16 cellular contexts compared by ENCODE assay signal in the genomic region with DNA sequence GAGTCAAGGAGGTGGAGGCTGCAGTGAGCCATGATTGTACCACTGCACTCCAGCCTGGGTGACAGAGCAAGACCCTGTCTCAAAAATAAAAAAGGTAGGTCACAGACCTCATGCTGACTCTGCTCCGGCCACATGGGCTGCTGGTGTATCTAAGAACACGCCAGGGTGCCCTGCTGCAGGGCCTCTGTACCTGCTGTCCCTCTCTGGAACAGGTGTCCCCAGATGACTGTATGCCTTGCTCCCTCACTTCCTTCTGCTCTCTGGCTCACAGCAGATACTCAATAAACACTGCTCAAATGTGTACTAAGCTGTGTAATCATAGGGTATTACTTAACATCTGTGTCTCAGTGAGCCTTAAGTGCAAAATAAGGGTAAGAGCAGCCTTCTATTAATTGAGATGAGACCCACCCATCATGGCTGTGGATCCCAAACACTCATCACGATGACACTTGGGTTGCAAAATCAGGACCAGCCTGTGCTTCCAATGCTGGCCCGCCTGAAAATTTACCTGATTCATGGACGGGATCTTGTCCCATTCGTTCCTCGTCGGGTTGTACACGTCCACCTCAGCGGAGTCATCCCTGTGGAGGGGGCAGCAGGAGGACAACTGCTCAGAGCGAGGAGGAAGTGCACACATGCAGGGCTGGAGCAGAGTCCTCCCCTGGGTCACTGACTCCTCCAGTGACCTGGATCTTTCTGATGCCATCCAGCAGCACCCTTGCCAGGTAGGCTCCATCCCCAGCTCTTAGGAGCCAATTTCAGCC. TPM values are rescaled to one million over a fixed set of nuclear protein-coding genes. Genes with fewer than 3 reads are reported as not detected.
DNase-seq lines count a peak whose midpoint lies in the region; ATAC-seq and TF ChIP-seq lines count a peak whose summit lies in the region.
"Had no signal": no experiment of that assay in that cellular context is flagged by ENCODE, and none has a peak within 500 bp of the region (broad histone marks: within the 10 kb centered on the region; RNA-seq: fewer than 3 reads in every experiment).

No MANE protein-coding gene starts in this region.

- H3K9me3 Mint-ChIP-seq in stimulated activated naive CD8-positive, alpha-beta T cell treated with anti-CD3 and anti-CD28 coated beads, Interleukin-15, Interleukin-2, amounts not matched to agents 100 ng/mL and 50 ng/mL, for 24 hours, result no peaks in the 10 kb centered on the region
- H3K9me3 Mint-ChIP-seq in stimulated activated naive CD8-positive, alpha-beta T cell treated with anti-CD3 and anti-CD28 coated beads, Interleukin-15, amount 100 ng/mL, for 72 hours, result no peaks in the 10 kb centered on the region
- H3K9me3 Mint-ChIP-seq in type B pancreatic cell, result no peaks in the 10 kb centered on the region
- H3K9me3 Mint-ChIP-seq: H9, IgD-negative memory B cell had no signal

- intact Hi-C loops in left colon (cut with DNase I, micrococcal nuclease), result no loop called here

- peak; percentile 62 for DNase-seq in DMS53 (lab: John Stamatoyannopoulos, UW)
- no peak for DNase-seq in DMS53 treated with DMSO at 0.1 percent for 48 hours (lab: John Stamatoyannopoulos, UW; ENCODE audit: unreplicated experiment)
- no peak for DNase-seq in stimulated activated naive CD8-positive, alpha-beta T cell treated with anti-CD3 and anti-CD28 coated beads, Interleukin-15, amount 100 ng/mL, for 72 hours
- no peak for DNase-seq in left colon
- DNase-seq in type B pancreatic cell (ENCODE audit: extremely low spot score, unreplicated experiment), result no peak
- no peak for DNase-seq in activated CD4-positive, alpha-beta T cell treated with anti-CD3 and anti-CD28 coated beads for 48 hours
- DNase-seq: DMS 273 treated with DMSO at 0.1 percent for 48 hours; H9; NCI-H1436 treated with DMSO at 0.1 percent for 48 hours; NCI-H524 treated with DMSO at 0.1 percent for 48 hours; NK-92 treated with Interleukin-12 subunit alpha and Interleukin-12 subunit beta, amount 100 ng/mL, for 24 hours; OCI-M1; RPMI8226 had no signal

- TF ChIP-seq CTCF in type B pancreatic cell (conservative IDR thresholded peaks at IDR 0.05), result no peak

- H3K4me1 Mint-ChIP-seq in stimulated activated naive CD8-positive, alpha-beta T cell treated with anti-CD3 and anti-CD28 coated beads, Interleukin-15, Interleukin-2, amounts not matched to agents 100 ng/mL and 50 ng/mL, for 24 hours (ENCODE audit: low read depth), result peaks cover 47% of the 10 kb centered on the region
- peaks cover 89% of the 10 kb centered on the region for H3K4me1 Mint-ChIP-seq in stimulated activated naive CD8-positive, alpha-beta T cell treated with anti-CD3 and anti-CD28 coated beads, Interleukin-15, amount 100 ng/mL, for 72 hours
- peaks cover 5% of the 10 kb centered on the region for H3K4me1 Mint-ChIP-seq in type B pancreatic cell (ENCODE audit: unreplicated experiment)

- H3K36me3 Mint-ChIP-seq in stimulated activated naive CD8-positive, alpha-beta T cell treated with anti-CD3 and anti-CD28 coated beads, Interleukin-15, Interleukin-2, amounts not matched to agents 100 ng/mL and 50 ng/mL, for 24 hours (ENCODE audit: low read depth), result peaks cover 60% of the 10 kb centered on the region
- no peaks in the 10 kb centered on the region for H3K36me3 Mint-ChIP-seq in type B pancreatic cell

- no peak overlapping the region for H3K4me3 Mint-ChIP-seq in stimulated activated naive CD8-positive, alpha-beta T cell treated with anti-CD3 and anti-CD28 coated beads, Interleukin-15, Interleukin-2, amounts not matched to agents 100 ng/mL and 50 ng/mL, for 24 hours
- no peak overlapping the region for H3K4me3 Mint-ChIP-seq in stimulated activated naive CD8-positive, alpha-beta T cell treated with anti-CD3 and anti-CD28 coated beads, Interleukin-15, amount 100 ng/mL, for 72 hours
- no peak overlapping the region for H3K4me3 Mint-ChIP-seq in type B pancreatic cell
- H3K4me3 Mint-ChIP-seq: H9 had no signal

- H3K27me3 Mint-ChIP-seq in stimulated activated naive CD8-positive, alpha-beta T cell treated with anti-CD3 and anti-CD28 coated beads, Interleukin-15, Interleukin-2, amounts not matched to agents 100 ng/mL and 50 ng/mL, for 24 hours, result no peaks in the 10 kb centered on the region
- no peaks in the 10 kb centered on the region for H3K27me3 Mint-ChIP-seq in stimulated activated naive CD8-positive, alpha-beta T cell treated with anti-CD3 and anti-CD28 coated beads, Interleukin-15, amount 100 ng/mL, for 72 hours
- no peaks in the 10 kb centered on the region for H3K27me3 Mint-ChIP-seq in type B pancreatic cell
- H3K27me3 Mint-ChIP-seq: IgD-negative memory B cell had no signal

- no peak for ATAC-seq in stimulated activated naive CD8-positive, alpha-beta T cell treated with anti-CD3 and anti-CD28 coated beads, Interleukin-15, amount 100 ng/mL, for 72 hours
- ATAC-seq in left colon (peak; percentile 54), GM18907 (IDR thresholded peaks at IDR 0.05; ENCODE audit: unreplicated experiment) (no peak)

- peak overlapping the region; percentile 54 for H3K27ac Mint-ChIP-seq in stimulated activated naive CD8-positive, alpha-beta T cell treated with anti-CD3 and anti-CD28 coated beads, Interleukin-15, Interleukin-2, amounts not matched to agents 100 ng/mL and 50 ng/mL, for 24 hours
- H3K27ac Mint-ChIP-seq in stimulated activated naive CD8-positive, alpha-beta T cell treated with anti-CD3 and anti-CD28 coated beads, Interleukin-15, amount 100 ng/mL, for 72 hours, result peak overlapping the region in 1 of 2 donors; percentile 63
- peak overlapping the region; percentile 70 for H3K27ac Mint-ChIP-seq in type B pancreatic cell
- H3K27ac Mint-ChIP-seq: IgD-negative memory B cell had no signal

RNA-seq across cellular contexts. Expression of a gene that starts 7.5 kb away (rescaled TPM):
- total RNA-seq in left colon (10 to 100 TPM in 1 of 2 donors, 1 to 10 TPM in 1; 8.0 to 14.0 TPM), type B pancreatic cell (ENCODE audit: low replicate concordance) (13.6 and 15.1 TPM in 2 replicates)

RNA-seq across cellular contexts. Expression of a gene that starts 15.4 kb away (rescaled TPM):
- total RNA-seq in left colon, result 10 to 100 TPM; 32.4 to 43.2 TPM
- 30.7 and 44.2 TPM in 2 replicates for total RNA-seq in type B pancreatic cell (ENCODE audit: low replicate concordance)

RNA-seq across cellular contexts. Expression of a gene that starts 18.4 kb away (rescaled TPM):
- 10 to 100 TPM in 1 of 2 donors, 1 to 10 TPM in 1; 6.7 to 11.2 TPM for total RNA-seq in left colon
- total RNA-seq in type B pancreatic cell (ENCODE audit: low replicate concordance), result 14.7 and 21.2 TPM in 2 replicates

RNA-seq across cellular contexts. Expression of a gene that starts 29.5 kb away (rescaled TPM):
- total RNA-seq in left colon (10 to 100 TPM in 1 of 2 donors, 1 to 10 TPM in 1; 7.0 to 10.9 TPM), type B pancreatic cell (ENCODE audit: low replicate concordance) (18.4 and 21.6 TPM in 2 replicates)

RNA-seq across cellular contexts. Expression of a gene that starts 40.1 kb away (rescaled TPM):
- total RNA-seq in left colon, result under 1 TPM in 1 of 2 donors, not detected in 1; 0.14 TPM
- total RNA-seq in type B pancreatic cell (ENCODE audit: low replicate concordance), result not detected in 2 replicates
- total RNA-seq: H9 had no signal
